ENCODE assay signal across 13 cellular contexts in genomic region chr9:38385896-38386295, GRCh38. TPM values are rescaled to one million over a fixed set of nuclear protein-coding genes. Genes with fewer than 3 reads are reported as not detected.
"Had no signal": no experiment of that assay in that cellular context is flagged by ENCODE, and none has a peak within 500 bp of the region (broad histone marks: within the 10 kb centered on the region; RNA-seq: fewer than 3 reads in every experiment).

No MANE protein-coding gene starts in this region.

- H3K36me3 Mint-ChIP-seq: activated naive CD8-positive, alpha-beta T cell had no signal

- H3K4me3 Mint-ChIP-seq: activated naive CD8-positive, alpha-beta T cell; stimulated activated naive B cell treated with anti-CD40 and anti-IgM and Interleukin-4, amounts not matched to agents 10 μg/mL and 1 μg/mL and 100 μg/mL, for 72 hours had no signal

- ATAC-seq: activated CD4-positive, CD25-positive, alpha-beta regulatory T cell treated with anti-CD3 and anti-CD28 coated beads, Interleukin-2, amount 50 U/mL, for 24 hours; stimulated activated naive B cell treated with anti-CD40 and anti-IgM and Interleukin-4, amounts not matched to agents 10 μg/mL and 1 μg/mL and 100 μg/mL, for 72 hours had no signal

- H3K9ac ChIP-seq: parathyroid adenoma had no signal

- H3K27me3 ChIP-seq: breast epithelium had no signal

- H3K4me1 Mint-ChIP-seq: stimulated activated naive B cell treated with anti-CD40 and anti-IgM and Interleukin-4, amounts not matched to agents 10 μg/mL and 1 μg/mL and 100 μg/mL, for 72 hours had no signal

- H3K36me3 ChIP-seq: breast epithelium had no signal

- H3K27ac ChIP-seq: breast epithelium, parathyroid adenoma had no signal

- H3K79me2 ChIP-seq: parathyroid adenoma had no signal

- H3K4me3 ChIP-seq: breast epithelium, lung had no signal

- H2AFZ ChIP-seq: parathyroid adenoma had no signal

- H3K27ac Mint-ChIP-seq: activated naive CD8-positive, alpha-beta T cell; stimulated activated naive B cell treated with anti-CD40 and anti-IgM and Interleukin-4, amounts not matched to agents 10 μg/mL and 1 μg/mL and 100 μg/mL, for 72 hours had no signal

- H3K4me1 ChIP-seq: parathyroid adenoma had no signal

- DNase-seq: activated T-cell treated with anti-CD3 and anti-CD28 coated beads, Interleukin-2, amount 50 U/mL, for 1 hour; amygdala; kidney glomerular epithelial cell; SHP77 treated with DMSO at 0.1 percent for 48 hours; stimulated activated naive B cell treated with anti-CD40 and anti-IgM and Interleukin-4, amounts not matched to agents 10 μg/mL and 1 μg/mL and 100 μg/mL, for 72 hours had no signal

RNA-seq across cellular contexts. Expression of gene IGFBPL1, which starts 38.4 kb away (rescaled TPM):
- total RNA-seq: breast epithelium, fibroblast of lung, subcutaneous adipose tissue, ureter had no signal
- polyA plus RNA-seq: fibroblast of lung had no signal
